In the genomic region with DNA sequence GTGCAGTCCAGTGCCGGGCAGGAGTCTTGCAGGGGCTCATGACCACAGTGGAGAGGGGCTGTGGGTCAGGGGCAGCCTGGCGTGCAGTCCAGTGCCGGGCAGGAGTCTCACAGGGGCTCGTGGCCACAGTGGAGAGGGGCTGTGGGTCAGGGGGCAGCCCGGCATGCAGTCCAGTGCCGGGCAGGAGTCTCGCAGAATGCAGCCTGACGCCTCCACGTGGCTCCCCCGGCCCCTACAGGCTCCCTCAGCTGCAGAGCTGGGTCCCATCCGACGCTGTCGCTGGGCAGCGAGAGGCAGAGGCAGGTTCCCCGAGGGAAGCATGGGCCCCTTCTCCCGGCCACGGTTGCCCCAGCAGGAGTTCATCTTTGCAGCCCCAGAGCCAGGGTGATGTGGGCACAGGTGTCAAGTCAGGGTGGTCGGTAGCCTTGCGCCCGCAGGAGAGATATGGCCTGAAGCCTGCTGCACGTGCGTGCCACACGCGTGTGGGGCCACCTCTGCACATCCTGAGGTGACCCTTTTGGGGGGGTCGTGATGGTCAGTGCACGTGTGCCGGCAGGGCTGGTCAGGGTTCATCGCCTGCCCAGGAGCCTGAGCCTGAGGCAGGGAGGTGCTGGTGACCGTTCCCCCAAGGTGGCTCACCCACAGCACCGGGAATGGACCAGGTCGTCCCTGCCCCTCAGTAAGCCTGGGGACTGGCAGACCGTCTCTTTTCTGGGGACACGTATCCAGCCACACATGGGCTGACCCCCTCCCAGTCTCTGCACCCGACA, we compare ENCODE assay signal across 2 cellular contexts.
TF ChIP-seq lines count a peak whose summit lies in the region.

No MANE protein-coding gene starts in this region.

TF ChIP-seq in WTC11, 78 proteins besides CTCF, POLR2A, EP300 and RAD21:
- TF ChIP-seq FOXK1 (CRISPR knock-in tag; IDR thresholded peaks at IDR 0.05) (no peak), SOX15 (CRISPR knock-in tag; IDR thresholded peaks at IDR 0.05) (no peak), IRF2 (CRISPR knock-in tag; IDR thresholded peaks at IDR 0.05; ENCODE audit: borderline replicate concordance, low read depth) (no peak), NR1H2 (CRISPR knock-in tag; IDR thresholded peaks at IDR 0.05) (no peak), OVOL2 (CRISPR knock-in tag; IDR thresholded peaks at IDR 0.05; ENCODE audit: borderline replicate concordance) (no peak), MYBL2 (CRISPR knock-in tag; IDR thresholded peaks at IDR 0.05) (no peak), CBFB (CRISPR knock-in tag; IDR thresholded peaks at IDR 0.05; ENCODE audit: low read depth) (no peak), FOXP1 (CRISPR knock-in tag; IDR thresholded peaks at IDR 0.05; ENCODE audit: borderline replicate concordance) (no peak), E2F1 (CRISPR knock-in tag; IDR thresholded peaks at IDR 0.05) (no peak)
- TF ChIP-seq, protein P1, sequence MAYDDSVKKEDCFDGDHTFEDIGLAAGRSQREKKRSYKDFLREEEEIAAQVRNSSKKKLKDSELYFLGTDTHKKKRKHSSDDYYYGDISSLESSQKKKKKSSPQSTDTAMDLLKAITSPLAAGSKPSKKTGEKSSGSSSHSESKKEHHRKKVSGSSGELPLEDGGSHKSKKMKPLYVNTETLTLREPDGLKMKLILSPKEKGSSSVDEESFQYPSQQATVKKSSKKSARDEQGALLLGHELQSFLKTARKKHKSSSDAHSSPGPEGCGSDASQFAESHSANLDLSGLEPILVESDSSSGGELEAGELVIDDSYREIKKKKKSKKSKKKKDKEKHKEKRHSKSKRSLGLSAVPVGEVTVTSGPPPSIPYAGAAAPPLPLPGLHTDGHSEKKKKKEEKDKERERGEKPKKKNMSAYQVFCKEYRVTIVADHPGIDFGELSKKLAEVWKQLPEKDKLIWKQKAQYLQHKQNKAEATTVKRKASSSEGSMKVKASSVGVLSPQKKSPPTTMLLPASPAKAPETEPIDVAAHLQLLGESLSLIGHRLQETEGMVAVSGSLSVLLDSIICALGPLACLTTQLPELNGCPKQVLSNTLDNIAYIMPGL (CRISPR knock-in tag; IDR thresholded peaks at IDR 0.05), result no peak
- TF ChIP-seq, protein P2, sequence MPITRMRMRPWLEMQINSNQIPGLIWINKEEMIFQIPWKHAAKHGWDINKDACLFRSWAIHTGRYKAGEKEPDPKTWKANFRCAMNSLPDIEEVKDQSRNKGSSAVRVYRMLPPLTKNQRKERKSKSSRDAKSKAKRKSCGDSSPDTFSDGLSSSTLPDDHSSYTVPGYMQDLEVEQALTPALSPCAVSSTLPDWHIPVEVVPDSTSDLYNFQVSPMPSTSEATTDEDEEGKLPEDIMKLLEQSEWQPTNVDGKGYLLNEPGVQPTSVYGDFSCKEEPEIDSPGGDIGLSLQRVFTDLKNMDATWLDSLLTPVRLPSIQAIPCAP (CRISPR knock-in tag; IDR thresholded peaks at IDR 0.05), result no peak
- TF ChIP-seq, protein P3, sequence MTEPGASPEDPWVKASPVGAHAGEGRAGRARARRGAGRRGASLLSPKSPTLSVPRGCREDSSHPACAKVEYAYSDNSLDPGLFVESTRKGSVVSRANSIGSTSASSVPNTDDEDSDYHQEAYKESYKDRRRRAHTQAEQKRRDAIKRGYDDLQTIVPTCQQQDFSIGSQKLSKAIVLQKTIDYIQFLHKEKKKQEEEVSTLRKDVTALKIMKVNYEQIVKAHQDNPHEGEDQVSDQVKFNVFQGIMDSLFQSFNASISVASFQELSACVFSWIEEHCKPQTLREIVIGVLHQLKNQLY (CRISPR knock-in tag; IDR thresholded peaks at IDR 0.05), result no peak
- TF ChIP-seq, protein P4, sequence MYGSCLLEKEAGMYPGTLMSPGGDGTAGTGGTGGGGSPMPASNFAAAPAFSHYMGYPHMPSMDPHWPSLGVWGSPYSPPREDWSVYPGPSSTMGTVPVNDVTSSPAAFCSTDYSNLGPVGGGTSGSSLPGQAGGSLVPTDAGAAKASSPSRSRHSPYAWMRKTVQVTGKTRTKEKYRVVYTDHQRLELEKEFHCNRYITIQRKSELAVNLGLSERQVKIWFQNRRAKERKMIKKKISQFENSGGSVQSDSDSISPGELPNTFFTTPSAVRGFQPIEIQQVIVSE (CRISPR knock-in tag; IDR thresholded peaks at IDR 0.05; ENCODE audit: borderline replicate concordance), result no peak
TF ChIP-seq in WTC11: peak in this region for 0.

TF ChIP-seq in HepG2, 621 proteins besides CTCF, POLR2A, EP300 and RAD21:
- TF ChIP-seq RBFOX2 (IDR thresholded peaks at IDR 0.05; ENCODE audit: low read depth, low read length) (0 out of 2 replicates have a peak, but pooled peaks have one; percentile 34), AGO2 (optimal IDR thresholded peaks at IDR 0.05; ENCODE audit: low read depth, low read length) (peak; percentile 83), MIXL1 (CRISPR knock-in tag; IDR thresholded peaks at IDR 0.05) (no peak), NAIF1 (CRISPR knock-in tag; IDR thresholded peaks at IDR 0.05; ENCODE audit: borderline replicate concordance) (no peak), TBX2 (CRISPR knock-in tag; IDR thresholded peaks at IDR 0.05; ENCODE audit: borderline replicate concordance) (0 out of 2 replicates have a peak, but pooled peaks have one; percentile 16), FLYWCH1 (CRISPR knock-in tag; IDR thresholded peaks at IDR 0.05) (no peak), ZNF850 (CRISPR knock-in tag; conservative IDR thresholded peaks at IDR 0.05) (no peak), TCF7L2 (IDR thresholded peaks at IDR 0.05; ENCODE audit: low read depth, low read length) (no peak)
